ENCODE assay signal across 15 cellular contexts in the genomic region with DNA sequence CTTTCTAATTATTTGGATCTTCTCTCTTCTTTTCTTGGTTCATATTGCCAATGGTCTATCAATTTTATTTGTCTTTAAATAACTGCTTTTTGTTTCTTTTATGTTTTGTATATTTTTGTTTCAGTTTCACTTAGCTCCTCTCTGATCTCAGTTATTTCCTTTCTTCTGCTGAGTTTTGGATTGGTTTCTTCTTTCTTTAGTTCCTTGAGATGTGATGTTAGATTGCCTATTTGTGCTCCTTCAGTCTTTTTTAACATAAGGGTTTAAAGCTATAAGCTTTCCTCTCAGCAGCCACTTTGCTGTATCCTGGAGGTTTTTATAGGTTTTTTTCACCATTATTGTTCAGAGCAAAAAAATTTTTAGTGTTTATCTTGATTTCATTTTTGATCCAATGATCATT.
"Had no signal": no experiment of that assay in that cellular context is flagged by ENCODE, and none has a peak within 500 bp of the region (broad histone marks: within the 10 kb centered on the region; RNA-seq: fewer than 3 reads in every experiment).

No MANE protein-coding gene starts in this region.

- H3K36me3 Mint-ChIP-seq: memory B cell had no signal

- ATAC-seq: body of pancreas had no signal

- H3K9me3 ChIP-seq: body of pancreas, left ventricle myocardium inferior, suprapubic skin had no signal

- H3K4me1 Mint-ChIP-seq: memory B cell, nephron progenitor cell had no signal

- H3K36me3 ChIP-seq: left ventricle myocardium inferior, suprapubic skin had no signal

- H3K27ac ChIP-seq: body of pancreas, left ventricle myocardium inferior, suprapubic skin had no signal

- H3K4me3 ChIP-seq: body of pancreas, left ventricle myocardium inferior, suprapubic skin had no signal

- DNase-seq: activated gamma-delta T cell treated with Interleukin-2 at 50 U/mL for 16 hours; amniotic stem cell; body of pancreas; cerebellar nuclear complex; effector CD8-positive, alpha-beta T cell; foreskin fibroblast; glutamatergic neuron; hypothalamus; left ventricle myocardium inferior; nephron progenitor cell; occipital lobe; stimulated activated CD4-positive, alpha-beta T cell treated with anti-CD3 and anti-CD28 coated beads, Interleukin-2, amount 100 ng/mL, for 48 hours; trophoblast cell had no signal

- H3K4me3 Mint-ChIP-seq: memory B cell, nephron progenitor cell had no signal

- H3K27me3 ChIP-seq: body of pancreas, suprapubic skin had no signal

- H3K4me1 ChIP-seq: body of pancreas, left ventricle myocardium inferior, suprapubic skin had no signal

- H3K27ac Mint-ChIP-seq: memory B cell, nephron progenitor cell had no signal

- H3K9me3 Mint-ChIP-seq: memory B cell, nephron progenitor cell had no signal
